ENCODE assay signal across 22 cellular contexts in the genomic region with DNA sequence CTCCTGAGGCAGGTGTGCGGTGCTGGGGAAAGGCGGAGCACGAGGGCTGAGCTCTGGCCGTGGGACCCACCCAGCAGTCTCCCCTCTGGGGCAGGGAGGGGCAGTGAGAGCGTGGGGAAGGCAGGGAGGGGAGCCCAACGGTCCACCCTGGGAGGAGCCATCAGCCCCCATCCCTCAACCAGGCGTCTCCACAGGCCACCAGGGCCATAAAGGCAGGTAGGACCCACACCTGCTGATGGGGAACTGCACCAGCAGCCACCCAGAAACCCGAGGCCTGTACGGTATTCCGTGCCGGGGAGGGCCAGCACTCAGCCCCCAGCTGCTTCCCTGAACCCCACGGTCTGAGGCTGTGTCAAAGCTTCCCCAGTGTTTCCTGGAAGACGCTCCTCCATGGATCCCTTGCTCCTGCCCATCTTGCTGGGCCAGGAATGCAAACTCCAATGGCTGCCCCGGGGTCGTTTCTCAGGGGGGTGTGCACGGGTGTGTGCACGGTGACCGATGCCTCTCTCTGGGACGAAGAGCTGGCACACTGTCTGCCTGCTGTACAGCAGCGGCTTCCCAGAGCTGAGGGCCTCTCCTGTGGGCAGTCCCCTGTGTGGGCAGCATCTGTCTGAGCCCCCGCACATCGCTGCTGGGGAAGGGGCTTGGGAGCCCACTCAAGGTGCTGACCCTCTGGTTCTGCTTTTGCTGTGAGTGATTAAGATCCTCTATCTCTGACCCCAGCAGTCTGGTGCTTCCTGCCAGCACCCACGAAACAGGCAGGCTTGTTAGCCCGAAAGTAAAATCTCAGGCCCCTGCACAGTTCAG. TPM values are rescaled to one million over a fixed set of nuclear protein-coding genes. Genes with fewer than 3 reads are reported as not detected.
DNase-seq lines count a peak whose midpoint lies in the region; ATAC-seq, FAIRE-seq and TF ChIP-seq lines count a peak whose summit lies in the region.
"Had no signal": no experiment of that assay in that cellular context is flagged by ENCODE, and none has a peak within 500 bp of the region (broad histone marks: within the 10 kb centered on the region; RNA-seq: fewer than 3 reads in every experiment).

No MANE protein-coding gene starts in this region.

- no TSS peak for BruUV-seq in HepG2 (replicated peaks; lab: Mats Ljungman, UMichigan)
- no TSS peak for BruUV-seq in K562 (replicated peaks; lab: Mats Ljungman, UMichigan)

- in situ Hi-C loops in HepG2 (cut with HindIII; ENCODE audit: extremely low pct_ligation_motif_present, low pct_unique_long_range_greater_than_20kb) (no loop called here), K562 (cut with MboI) (no loop called here)

- no peaks in the 10 kb centered on the region for H3K79me2 ChIP-seq in HepG2 (ENCODE audit: insufficient read depth, low read length)
- no peaks in the 10 kb centered on the region for H3K79me2 ChIP-seq in K562 (ENCODE audit: control insufficient read depth, insufficient read depth, low read length)

- H3K36me3 ChIP-seq in right lobe of liver (no peaks in the 10 kb centered on the region), HepG2 (replicated peaks in 1 of 2; ENCODE audit: control insufficient read depth in 1 of 2, insufficient read depth in 2 of 2, low read length in 2 of 2) (no peaks in the 10 kb centered on the region), K562 (ENCODE audit: control insufficient read depth, insufficient read depth, low read length) (no peaks in the 10 kb centered on the region), esophagus muscularis mucosa (no peaks in the 10 kb centered on the region)
- H3K36me3 ChIP-seq in naive thymus-derived CD4-positive, alpha-beta T cell (ENCODE audit: control insufficient read depth in 2 of 3, insufficient read depth in 3 of 3, low read length in 3 of 3) = no peaks in the 10 kb centered on the region
- H3K36me3 ChIP-seq: HAP-1 had no signal

- H3K9me3 Mint-ChIP-seq in naive thymus-derived CD4-positive, alpha-beta T cell = no peaks in the 10 kb centered on the region
- no peaks in the 10 kb centered on the region for H3K9me3 Mint-ChIP-seq in nephron progenitor cell
- H3K9me3 Mint-ChIP-seq: activated T-helper 2 cell treated with anti-CD3 and anti-CD28 coated beads, Interferon-gamma antibody, Interleukin-2, Interleukin-4, amounts not matched to agents 10 μg/mL and 5 μg/mL and 100 μg/mL, durations not matched to agents 14 hours and 24 hours and 36 hours; stimulated activated naive CD8-positive, alpha-beta T cell treated with anti-CD3 and anti-CD28 coated beads, Interleukin-15, amount 100 ng/mL, for 72 hours had no signal

- H3K9me3 ChIP-seq in right lobe of liver = no peaks in the 10 kb centered on the region
- H3K9me3 ChIP-seq in HepG2 (ENCODE audit: low read length) = no peaks in the 10 kb centered on the region
- H3K9me3 ChIP-seq in K562 (replicated peaks; ENCODE audit: control insufficient read depth, insufficient read depth, low read depth, low read length) = no peaks in the 10 kb centered on the region
- H3K9me3 ChIP-seq in naive thymus-derived CD4-positive, alpha-beta T cell (ENCODE audit: control insufficient read depth in 2 of 3, low read length in 3 of 3) = no peaks in the 10 kb centered on the region
- no peaks in the 10 kb centered on the region for H3K9me3 ChIP-seq in esophagus muscularis mucosa
- H3K9me3 ChIP-seq: HAP-1 had no signal

- TF ChIP-seq CTCF in right lobe of liver (IDR thresholded peaks at IDR 0.05) (no peak), HepG2 (CRISPR knock-in tag; IDR thresholded peaks at IDR 0.05) (no peak), K562 (IDR thresholded peaks at IDR 0.05 in 2 of 3, conservative IDR thresholded peaks at IDR 0.05 in 1 of 3; ENCODE audit: insufficient read depth in 2 of 3, low read depth in 1 of 3, low read length in 3 of 3) (no peak), nephron progenitor cell (IDR thresholded peaks at IDR 0.05) (no peak), esophagus muscularis mucosa (IDR thresholded peaks at IDR 0.05) (no peak)

- ATAC-seq in right lobe of liver (no peak), HepG2 (no peak), K562 (no peak)
- ATAC-seq in naive thymus-derived CD4-positive, alpha-beta T cell = peak; percentile 36
- ATAC-seq: stimulated activated naive CD8-positive, alpha-beta T cell treated with anti-CD3 and anti-CD28 coated beads, Interleukin-15, amount 100 ng/mL, for 72 hours had no signal

- H2AFZ ChIP-seq in HepG2 (ENCODE audit: low read length) (no peak overlapping the region), K562 (ENCODE audit: low read depth, low read length) (no peak overlapping the region)

- TF ChIP-seq EP300 in HepG2 (IDR thresholded peaks at IDR 0.05; ENCODE audit: low read depth in 2 of 2, low read length in 2 of 2) = no peak
- no peak for TF ChIP-seq EP300 in HepG2 (CRISPR knock-in tag; IDR thresholded peaks at IDR 0.05; ENCODE audit: borderline replicate concordance)
- TF ChIP-seq EP300 in K562 (IDR thresholded peaks at IDR 0.05; ENCODE audit: low read length) = no peak
- TF ChIP-seq EP300 in esophagus muscularis mucosa (IDR thresholded peaks at IDR 0.05) = no peak

- H4K20me1 ChIP-seq in HepG2 (ENCODE audit: insufficient read depth, low read length) = no peaks in the 10 kb centered on the region; the same call in 1 of the 2 replicates
- H4K20me1 ChIP-seq in K562 (replicated peaks; ENCODE audit: control insufficient read depth, insufficient read depth, low read length) = peaks cover 4% of the 10 kb centered on the region; the same call in 1 of the 2 replicates

- DNase-seq in right lobe of liver = peak; percentile 10 to 45 (median 39)
- DNase-seq in HepG2 (ENCODE audit: low spot score) = no peak
- DNase-seq in K562 (ENCODE audit: extremely low read depth in 1 of 4, low spot score in 3 of 4) = no peak
- DNase-seq in naive thymus-derived CD4-positive, alpha-beta T cell = peak in 3 of 9 donors; percentile 5 to 19 (median 5)
- DNase-seq in nephron progenitor cell = no peak
- DNase-seq in NCI-H510A treated with DMSO at 0.1 percent for 48 hours (lab: John Stamatoyannopoulos, UW) = no peak
- DNase-seq in esophagus muscularis mucosa (ENCODE audit: extremely low spot score) = no peak
- no peak for DNase-seq in NCI-H2227 treated with DMSO at 0.1 percent for 48 hours (lab: John Stamatoyannopoulos, UW)
- DNase-seq: activated CD4-positive, alpha-beta T cell treated with anti-CD3 and anti-CD28 coated beads, Interleukin-2, amount 50 U/mL, for 1 hour; GF-D8; IMR-90; kidney glomerular epithelial cell; NCI-H1048; NCI-H2171; NCI-H82; stimulated activated CD4-positive, alpha-beta T cell treated with anti-CD3 and anti-CD28 coated beads, Interleukin-12 subunit alpha, Interleukin-12 subunit beta, amount 100 ng/mL, for 4 hours; T-helper 2 cell had no signal

- no peak for TF ChIP-seq RAD21 in HepG2 (CRISPR knock-in tag; IDR thresholded peaks at IDR 0.05)
- TF ChIP-seq RAD21 in K562 (CRISPR knock-in tag; conservative IDR thresholded peaks at IDR 0.05 in 1 of 2, IDR thresholded peaks at IDR 0.05 in 1 of 2) = no peak

- H3K4me3 ChIP-seq in right lobe of liver (no peak overlapping the region), HepG2 (replicated peaks in 1 of 3; ENCODE audit: insufficient read depth in 1 of 3, low read depth in 2 of 3, low read length in 3 of 3) (no peak overlapping the region), K562 (no peak overlapping the region), esophagus muscularis mucosa (no peak overlapping the region)
- H3K4me3 ChIP-seq in naive thymus-derived CD4-positive, alpha-beta T cell (ENCODE audit: low read length) = no peak overlapping the region
- H3K4me3 ChIP-seq: HAP-1 had no signal

- TF ChIP-seq POLR2A in right lobe of liver (IDR thresholded peaks at IDR 0.05) (no peak), HepG2 (IDR thresholded peaks at IDR 0.05; ENCODE audit: insufficient read depth in 1 of 2, low read depth in 2 of 2, low read length in 2 of 2) (no peak), K562 (conservative IDR thresholded peaks at IDR 0.05) (no peak), esophagus muscularis mucosa (IDR thresholded peaks at IDR 0.05; ENCODE audit: low read depth) (no peak)

- no peak for FAIRE-seq in HepG2 (lab: Jason Lieb, UNC)
- no peak for FAIRE-seq in K562 (lab: Jason Lieb, UNC)

- H3K9ac ChIP-seq in HepG2 (ENCODE audit: insufficient read depth, low read depth, low read length) (no peak overlapping the region), K562 (ENCODE audit: insufficient read depth in 1 of 2, low read depth in 2 of 2, low read length in 2 of 2) (peak overlapping the region in 1 of 2 experiments; percentile 50; a peak in 2 of 4 replicates)

- intact Hi-C loops in right lobe of liver (cut with DNase I) = no loop called here
- intact Hi-C loops in HepG2 (cut with micrococcal nuclease; ENCODE audit: unreplicated experiment) = no loop called here
- intact Hi-C loops in K562 (cut with micrococcal nuclease) = no loop called here
- intact Hi-C loops in naive thymus-derived CD4-positive, alpha-beta T cell (cut with micrococcal nuclease) = no loop called here
- intact Hi-C loops in esophagus muscularis mucosa (cut with DNase I) = no loop called here

- H3K27ac ChIP-seq in right lobe of liver = no peak overlapping the region
- no peak overlapping the region for H3K27ac ChIP-seq in HepG2 (ENCODE audit: extremely low read length, insufficient read depth, low read length)
- no peak overlapping the region for H3K27ac ChIP-seq in K562 (ENCODE audit: extremely low read depth, low read depth, low read length)
- H3K27ac ChIP-seq in naive thymus-derived CD4-positive, alpha-beta T cell (ENCODE audit: low read depth, low read length) = no peak overlapping the region
- H3K27ac ChIP-seq in esophagus muscularis mucosa (replicated peaks in 1 of 4) = no peak overlapping the region
- H3K27ac ChIP-seq: dorsolateral prefrontal cortex, RWPE1 had no signal

- WGBS in right lobe of liver (ENCODE audit: insufficient coverage, low coverage, low lambda C conversion rate, missing lambda C conversion rate) = 73% methylated on average over 10 of the region's 24 CpGs
- 41% methylated on average over 16 of the region's 24 CpGs for WGBS in HepG2 (ENCODE audit: low lambda C conversion rate)
- WGBS in K562 (ENCODE audit: insufficient coverage, low coverage, missing lambda C conversion rate) = 14% methylated on average over 21 of the region's 24 CpGs
- WGBS in esophagus muscularis mucosa = 75% methylated on average over 15 of the region's 24 CpGs

- peaks cover 0 to 1% (median 0%) of the 10 kb centered on the region in 7 donors for H3K4me1 Mint-ChIP-seq in naive thymus-derived CD4-positive, alpha-beta T cell
- peaks cover 45% of the 10 kb centered on the region for H3K4me1 Mint-ChIP-seq in nephron progenitor cell
- H3K4me1 Mint-ChIP-seq: stimulated activated naive CD8-positive, alpha-beta T cell treated with anti-CD3 and anti-CD28 coated beads, Interleukin-15, amount 100 ng/mL, for 72 hours had no signal

- H3K36me3 Mint-ChIP-seq in naive thymus-derived CD4-positive, alpha-beta T cell = no peaks in the 10 kb centered on the region
- H3K36me3 Mint-ChIP-seq in nephron progenitor cell (ENCODE audit: low read depth) = no peaks in the 10 kb centered on the region

- H3K4me3 Mint-ChIP-seq in naive thymus-derived CD4-positive, alpha-beta T cell = no peak overlapping the region
- no peak overlapping the region for H3K4me3 Mint-ChIP-seq in nephron progenitor cell
- H3K4me3 Mint-ChIP-seq: stimulated activated naive CD8-positive, alpha-beta T cell treated with anti-CD3 and anti-CD28 coated beads, Interleukin-15, amount 100 ng/mL, for 72 hours had no signal

- H3K4me2 ChIP-seq in HepG2 (ENCODE audit: low read depth, low read length) = no peak overlapping the region
- H3K4me2 ChIP-seq in K562 (ENCODE audit: insufficient read depth, low read length) = no peak overlapping the region

- no peaks in the 10 kb centered on the region for H3K27me3 ChIP-seq in right lobe of liver
- peaks cover 19 to 90% of the 10 kb centered on the region in 2 experiments for H3K27me3 ChIP-seq in HepG2 (ENCODE audit: control insufficient read depth in 1 of 2, insufficient read depth in 2 of 2, low read length in 2 of 2)
- peaks cover 11 to 60% of the 10 kb centered on the region in 2 experiments; a peak in 4 of 5 replicates for H3K27me3 ChIP-seq in K562 (ENCODE audit: control insufficient read depth in 2 of 2, insufficient read depth in 2 of 2, low read length in 2 of 2)
- no peaks in the 10 kb centered on the region for H3K27me3 ChIP-seq in naive thymus-derived CD4-positive, alpha-beta T cell (ENCODE audit: control insufficient read depth in 2 of 2, insufficient read depth in 2 of 2, low read length in 2 of 2)
- H3K27me3 ChIP-seq in esophagus muscularis mucosa = no peaks in the 10 kb centered on the region
- H3K27me3 ChIP-seq: dorsolateral prefrontal cortex had no signal

- no peaks in the 10 kb centered on the region for H3K9me1 ChIP-seq in K562 (ENCODE audit: control insufficient read depth, insufficient read depth, low read length)

- H3K4me1 ChIP-seq in right lobe of liver = no peaks in the 10 kb centered on the region
- peaks cover 4% of the 10 kb centered on the region; the same call in 1 of the 2 replicates for H3K4me1 ChIP-seq in HepG2 (ENCODE audit: insufficient read depth, low read length)
- peaks cover 0 to 67% of the 10 kb centered on the region in 2 experiments; a peak in 4 of 5 replicates for H3K4me1 ChIP-seq in K562 (replicated peaks in 1 of 2; ENCODE audit: control insufficient read depth in 2 of 2, insufficient read depth in 2 of 2, low read length in 2 of 2)
- H3K4me1 ChIP-seq in naive thymus-derived CD4-positive, alpha-beta T cell (ENCODE audit: control insufficient read depth in 2 of 2, insufficient read depth in 2 of 2, low read length in 2 of 2) = no peaks in the 10 kb centered on the region
- peaks cover 0 to 5% (median 0%) of the 10 kb centered on the region in 4 donors for H3K4me1 ChIP-seq in esophagus muscularis mucosa
- H3K4me1 ChIP-seq: HAP-1 had no signal

- H3K27ac Mint-ChIP-seq in naive thymus-derived CD4-positive, alpha-beta T cell = no peak overlapping the region
- no peak overlapping the region for H3K27ac Mint-ChIP-seq in nephron progenitor cell
- H3K27ac Mint-ChIP-seq: activated T-helper 2 cell treated with anti-CD3 and anti-CD28 coated beads, Interferon-gamma antibody, Interleukin-2, Interleukin-4, amounts not matched to agents 10 μg/mL and 5 μg/mL and 100 μg/mL, durations not matched to agents 14 hours and 24 hours and 36 hours had no signal

- POLR2A ChIA-PET in HepG2 (lab: Yijun Ruan, JAX) = no interaction called here
- POLR2A ChIA-PET in K562 (lab: Yijun Ruan, JAX) = no interaction called here
- POLR2A ChIA-PET in naive thymus-derived CD4-positive, alpha-beta T cell (lab: Charles Lee) = interaction anchor here (0.8 to 1.3 kb wide), 3 partner anchors 10 to 13 kb away, joined by 3 to 6 read pairs (median 3); no protein-coding TSS in a partner anchor

- CTCF ChIA-PET in HepG2 (lab: Yijun Ruan, JAX; ENCODE audit: low intra/inter-chr PET ratio, low total read pairs) = no interaction called here
- CTCF ChIA-PET in K562 (lab: Yijun Ruan, JAX; ENCODE audit: low intra/inter-chr PET ratio) = no interaction called here
- CTCF ChIA-PET in naive thymus-derived CD4-positive, alpha-beta T cell (lab: Charles Lee) = no interaction called here

- no peaks in the 10 kb centered on the region for H3K27me3 Mint-ChIP-seq in naive thymus-derived CD4-positive, alpha-beta T cell
- peaks cover 10% of the 10 kb centered on the region for H3K27me3 Mint-ChIP-seq in nephron progenitor cell (ENCODE audit: low read depth, poor library complexity)

RNA-seq across cellular contexts. Expression of a gene that starts 17.2 kb away (rescaled TPM):
- total RNA-seq in right lobe of liver (10 to 100 TPM in 1 of 6 experiments, 1 to 10 TPM in 5; 2.3 to 18.6 (median 5.9) TPM), HepG2 (2016; rRNA removed; fragmentation: Illumina TruSeq; extraction: Trizol) (0.66 and 1.2 TPM in 2 replicates), K562 (2014; rRNA removed) (28.2 and 34.9 TPM in 2 replicates), K562 (2014; rRNA removed; fragmentation: Illumina TruSeq; extraction: Trizol) (2.2 and 2.3 TPM in 2 replicates), K562 (2015; rRNA removed; fragmentation: Illumina TruSeq; extraction: Trizol) (10.7 and 14.2 TPM in 2 replicates), K562 (2021) (25.7 and 31.8 TPM in 2 replicates), esophagus muscularis mucosa (100 to 1,000 TPM in 1 of 4 donors, 10 to 100 TPM in 3; 36.5 to 124 (median 61.5) TPM)
- total RNA-seq in HepG2 (2016; cell fraction: cytosol; rRNA removed; fragmentation: Illumina TruSeq; extraction: Trizol; ENCODE audit: low read depth) = 0.81 and 1.1 TPM in 2 replicates
- total RNA-seq in HepG2 (2016; cell fraction: insoluble cytoplasmic fraction; rRNA removed; fragmentation: Illumina TruSeq; extraction: Trizol) = 0.56 and 1.0 TPM in 2 replicates
- 1.7 and 2.2 TPM in 2 replicates for total RNA-seq in HepG2 (2016; cell fraction: membrane; rRNA removed; fragmentation: Illumina TruSeq; extraction: Trizol)
- total RNA-seq in HepG2 (2016; cell fraction: nucleus; rRNA removed; fragmentation: Illumina TruSeq; extraction: Trizol) = 0.31 TPM in 1 of 2 replicates, not detected in the other
- polyA plus RNA-seq in HepG2 (2011; rRNA removed) (0.84 and 1.4 TPM in 2 replicates), K562 (2011; rRNA removed) (2.9 and 6.2 TPM in 2 replicates), K562 (2014; fragmentation: Illumina TruSeq; extraction: Trizol) (1.7 and 10.2 TPM in 2 replicates), K562 (2014; fragmentation: Nextera tagmentation; extraction: Ambion mirVana) (under 1 TPM; 0.17 to 0.18 TPM), K562 (2014; rRNA removed) (19.5 and 23.5 TPM in 2 replicates)
- polyA plus RNA-seq in HepG2 (2011; cell fraction: cytosol; rRNA removed) = 2.1 and 2.5 TPM in 2 replicates
- 1.2 and 1.8 TPM in 2 replicates for polyA plus RNA-seq in HepG2 (2011; cell fraction: nucleus; rRNA removed)
- 0.23 and 0.79 TPM in 2 replicates for polyA plus RNA-seq in HepG2 (2012)
- 1.1 and 1.2 TPM in 2 replicates for polyA plus RNA-seq in HepG2 (2016; cell fraction: cytosol; fragmentation: Illumina TruSeq; extraction: Trizol; ENCODE audit: low read depth)
- 0.69 and 0.92 TPM in 2 replicates for polyA plus RNA-seq in HepG2 (2016; cell fraction: insoluble cytoplasmic fraction; fragmentation: Illumina TruSeq; extraction: Trizol; ENCODE audit: low read depth)
- 2.1 TPM in 2 replicates for polyA plus RNA-seq in HepG2 (2016; cell fraction: membrane; fragmentation: Illumina TruSeq; extraction: Trizol; ENCODE audit: low read depth)
- 1.2 and 1.3 TPM in 2 replicates for polyA plus RNA-seq in HepG2 (2016; cell fraction: nucleus; fragmentation: Illumina TruSeq; extraction: Trizol; ENCODE audit: insufficient read depth, low read depth)
- 2.5 and 12.3 TPM in 2 replicates for polyA minus RNA-seq in HepG2 (2011; rRNA and poly(A)+ RNA removed; ENCODE audit: low replicate concordance)
- 2.9 and 4.6 TPM in 2 replicates for polyA minus RNA-seq in HepG2 (2011; cell fraction: cytosol; rRNA and poly(A)+ RNA removed)
- polyA minus RNA-seq in HepG2 (2011; cell fraction: nucleus; rRNA and poly(A)+ RNA removed) = 0.87 and 1.4 TPM in 2 replicates
- total RNA-seq in K562 (2011; cell fraction: chromatin; rRNA removed; ENCODE audit: low replicate concordance) = 12.2 and 22.8 TPM in 2 replicates
- total RNA-seq in K562 (2011; cell fraction: nucleolus; rRNA removed) = 23.4 and 25.7 TPM in 2 replicates
- 12.5 and 12.8 TPM in 2 replicates for total RNA-seq in K562 (2011; cell fraction: nucleoplasm; rRNA removed)
- polyA plus RNA-seq in K562 (2011; cell fraction: cytosol; rRNA removed) = 14.1 and 23.9 TPM in 2 replicates
- polyA plus RNA-seq in K562 (2011; cell fraction: nucleus; rRNA removed) = 8.7 and 14.9 TPM in 2 replicates
- polyA plus RNA-seq in K562 (2012) = 24.6 and 38.9 TPM in 2 replicates
- 1.9 and 2.0 TPM in 2 replicates for polyA minus RNA-seq in K562 (2011; rRNA and poly(A)+ RNA removed)
- 19.5 and 23.5 TPM in 2 replicates for polyA minus RNA-seq in K562 (2011; cell fraction: cytosol; rRNA and poly(A)+ RNA removed)
- polyA minus RNA-seq in K562 (2011; cell fraction: nucleus; rRNA and poly(A)+ RNA removed) = 6.1 and 6.4 TPM in 2 replicates
- 100 to 1,000 TPM in 1 of 5 experiments, 10 to 100 TPM in 2, 1 to 10 TPM in 2; 1.0 to 147 (median 10.3) TPM for total RNA-seq in naive thymus-derived CD4-positive, alpha-beta T cell
- not detected for polyA plus RNA-seq in naive thymus-derived CD4-positive, alpha-beta T cell

Comparison
In these comparisons a context has a peak if more than half of its experiments do, and no peak if none do; other contexts are left out.
1. DNase-seq: peak in right lobe of liver (3 of 3); none in HepG2 (single experiment), K562 (0 of 4), nephron progenitor cell (single experiment), NCI-H510A treated with DMSO at 0.1 percent for 48 hours (single experiment), esophagus muscularis mucosa (single experiment) and NCI-H2227 treated with DMSO at 0.1 percent for 48 hours (single experiment).